Comparison of ENCODE assay signal across 13 cellular contexts in the genomic region with DNA sequence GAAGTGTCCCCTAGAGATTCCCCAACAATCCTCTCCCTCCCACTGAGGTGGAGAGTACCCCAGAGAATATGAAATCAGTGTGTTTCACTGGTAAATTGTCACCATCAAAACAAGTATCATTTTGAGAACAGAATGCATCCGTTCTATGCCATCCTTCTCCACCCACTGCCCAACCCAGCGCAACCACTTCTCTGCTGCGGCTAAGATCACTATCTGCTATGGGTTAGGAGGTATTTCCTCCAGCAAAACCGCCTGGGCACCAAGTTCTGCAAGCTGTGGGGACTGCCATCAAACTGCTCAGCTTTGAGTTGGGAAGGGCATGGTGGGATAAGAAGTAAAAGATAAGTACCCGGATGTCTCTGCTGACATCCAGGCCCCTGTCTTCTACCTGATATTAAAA. TPM values are rescaled to one million over a fixed set of nuclear protein-coding genes. Genes with fewer than 3 reads are reported as not detected.
DNase-seq lines count a peak whose midpoint lies in the region; FAIRE-seq and TF ChIP-seq lines count a peak whose summit lies in the region.
"Had no signal": no experiment of that assay in that cellular context is flagged by ENCODE, and none has a peak within 500 bp of the region (broad histone marks: within the 10 kb centered on the region; RNA-seq: fewer than 3 reads in every experiment).

No MANE protein-coding gene starts in this region.

- no peaks in the 10 kb centered on the region for H3K9me3 ChIP-seq in sigmoid colon

- no peak for TF ChIP-seq POLR2A in sigmoid colon (IDR thresholded peaks at IDR 0.05)

- TF ChIP-seq CTCF in sigmoid colon (IDR thresholded peaks at IDR 0.05) (no peak), GM13977 (IDR thresholded peaks at IDR 0.05; ENCODE audit: extremely low read depth, insufficient read depth, missing control alignments) (no peak)

- no peak overlapping the region for H3K27ac ChIP-seq in sigmoid colon

- H3K27me3 ChIP-seq in sigmoid colon: no peaks in the 10 kb centered on the region

- in situ Hi-C loops in GM13977 (cut with MboI; ENCODE audit: low pct_unique_long_range_greater_than_20kb, low sequenced_read_pairs, unreplicated experiment): no loop called here

- intact Hi-C loops in sigmoid colon (cut with DNase I): no loop called here

- H3K36me3 ChIP-seq in sigmoid colon: peaks cover 62 to 100% (median 88%) of the 10 kb centered on the region in 4 donors

- no peak for TF ChIP-seq EP300 in sigmoid colon (IDR thresholded peaks at IDR 0.05)

- 70 to 85% methylated on average over 5 of the region's 5 CpGs for WGBS in sigmoid colon, 2 donors

- H3K4me3 ChIP-seq in sigmoid colon: no peak overlapping the region
- H3K4me3 ChIP-seq: lung had no signal

- no peaks in the 10 kb centered on the region for H3K4me1 ChIP-seq in sigmoid colon

- no peak for DNase-seq in HTR-8/SVneo (ENCODE audit: insufficient read length, low spot score)
- peak; percentile 58 for DNase-seq in UCSD-AML1 (lab: John Stamatoyannopoulos, UW; ENCODE audit: unreplicated experiment)
- DNase-seq in activated effector memory CD4-positive, alpha-beta T cell treated with Interleukin-2 at 50 U/mL for 16 hours: peak; percentile 54
- DNase-seq in stimulated activated CD4-positive, alpha-beta T cell treated with anti-CD3 and anti-CD28 coated beads, Interleukin-4, amount 100 ng/mL, for 4 hours: peak; percentile 20 to 32
- DNase-seq in NCI-H1436 treated with DMSO at 0.1 percent for 48 hours (lab: John Stamatoyannopoulos, UW): no peak
- no peak for DNase-seq in globus pallidus (ENCODE audit: low spot score)
- no peak for DNase-seq in sigmoid colon
- no peak for DNase-seq in GM13977 (ENCODE audit: low spot score)
- DNase-seq: erythroblast, NCI-H187, NCI-H748 treated with DMSO at 0.1 percent for 48 hours, occipital lobe had no signal

- FAIRE-seq in HTR-8/SVneo (lab: Jason Lieb, UNC): peak; percentile 67

RNA-seq across cellular contexts. Expression of a gene that starts 24.4 kb away (rescaled TPM):
- 10 to 100 TPM in 3 of 4 donors, 1 to 10 TPM in 1; 7.4 to 46.8 (median 14.9) TPM for total RNA-seq in sigmoid colon
- polyA plus RNA-seq in sigmoid colon: 1 to 10 TPM in 1 of 3 donors, under 1 TPM in 2; under 0.01 to 7.7 (median 0.23) TPM

RNA-seq across cellular contexts. Expression of a gene that starts 25.1 kb away (rescaled TPM):
- 1 to 10 TPM; 2.3 to 9.2 (median 3.5) TPM for total RNA-seq in sigmoid colon
- polyA plus RNA-seq in sigmoid colon: 1 to 10 TPM in 1 of 3 donors, not detected in 2; 1.2 TPM

RNA-seq across cellular contexts. Expression of a gene that starts 29.9 kb away (rescaled TPM):
- 10 to 100 TPM; 12.3 to 25.2 (median 20.1) TPM for total RNA-seq in sigmoid colon
- 10 to 100 TPM in 1 of 3 donors, 1 to 10 TPM in 2; 4.4 to 14.7 (median 9.6) TPM for polyA plus RNA-seq in sigmoid colon

RNA-seq across cellular contexts. Expression of a gene that starts 38.1 kb away (rescaled TPM):
- 10 to 100 TPM; 41.5 to 68.1 (median 42.3) TPM for total RNA-seq in sigmoid colon
- 10 to 100 TPM in 1 of 3 donors, 1 to 10 TPM in 2; 5.3 to 24.1 (median 6.6) TPM for polyA plus RNA-seq in sigmoid colon

RNA-seq across cellular contexts. Expression of a gene that starts 47.6 kb away (rescaled TPM):
- 10 to 100 TPM; 28.0 to 57.3 (median 33.6) TPM for total RNA-seq in sigmoid colon
- polyA plus RNA-seq in sigmoid colon: 1 to 10 TPM; 1.2 to 6.6 (median 4.2) TPM

Comparison
In these comparisons a context has a peak if more than half of its experiments do, and no peak if none do; other contexts are left out.
1. DNase-seq: peak in UCSD-AML1 (single experiment), activated effector memory CD4-positive, alpha-beta T cell treated with Interleukin-2 at 50 U/mL for 16 hours (single experiment) and stimulated activated CD4-positive, alpha-beta T cell treated with anti-CD3 and anti-CD28 coated beads, Interleukin-4, amount 100 ng/mL, for 4 hours (2 of 2); none in HTR-8/SVneo (single experiment), NCI-H1436 treated with DMSO at 0.1 percent for 48 hours (single experiment), globus pallidus (single experiment), sigmoid colon (single experiment) and GM13977 (single experiment).